Comparison of ENCODE assay signal across 8 cellular contexts in the genomic region with DNA sequence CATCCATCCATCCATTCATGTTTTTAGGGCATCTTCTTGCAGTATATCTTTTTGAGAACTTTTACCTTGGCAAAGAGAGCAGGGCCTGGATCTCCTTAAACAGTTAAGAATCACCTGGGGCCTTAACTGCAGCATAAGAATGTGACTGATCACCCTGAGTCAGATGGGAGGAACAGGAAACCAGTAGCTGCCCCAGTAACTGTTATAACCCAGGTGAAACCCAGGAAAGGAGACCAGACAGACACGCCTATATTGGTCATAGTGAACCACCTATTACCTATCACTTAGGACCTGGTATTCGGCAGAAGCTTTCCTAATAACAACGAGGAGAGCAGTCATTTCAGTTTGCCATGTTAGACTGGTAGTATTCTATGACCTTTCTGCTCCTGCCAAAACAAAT. TPM values are rescaled to one million over a fixed set of nuclear protein-coding genes. Genes with fewer than 3 reads are reported as not detected.
DNase-seq lines count a peak whose midpoint lies in the region; ATAC-seq and TF ChIP-seq lines count a peak whose summit lies in the region.

No MANE protein-coding gene starts in this region.

- no peak overlapping the region for H3K4me3 ChIP-seq in IMR-90 (ENCODE audit: insufficient read depth, low read depth, low read length)
- H3K4me3 ChIP-seq in testis = no peak overlapping the region

- no peaks in the 10 kb centered on the region for H3K9me1 ChIP-seq in IMR-90 (ENCODE audit: insufficient read depth, low read length)

- H3K23ac ChIP-seq in IMR-90 (ENCODE audit: low read depth, low read length) = no peak overlapping the region

- H4K5ac ChIP-seq in IMR-90 (ENCODE audit: low read depth, low read length) = peak overlapping the region; percentile 49

- TF ChIP-seq CTCF in IMR-90 (conservative IDR thresholded peaks at IDR 0.05; ENCODE audit: low read depth, low read length) (no peak), testis (IDR thresholded peaks at IDR 0.05) (no peak)

- H3K4me3 Mint-ChIP-seq in activated T-helper 2 cell treated with anti-CD3 and anti-CD28 coated beads, Interferon-gamma antibody, Interleukin-2, Interleukin-4, amounts not matched to agents 10 μg/mL and 5 μg/mL and 100 μg/mL, durations not matched to agents 14 hours and 24 hours and 36 hours (ENCODE audit: low read depth) = no peak overlapping the region

- H3K9ac ChIP-seq in IMR-90 (ENCODE audit: low read depth, low read length) = peak overlapping the region; percentile 4; the same call in 1 of the 2 replicates

- no peak overlapping the region for H3K27ac ChIP-seq in IMR-90 (ENCODE audit: insufficient read depth, low read length)
- no peak overlapping the region for H3K27ac ChIP-seq in testis

- H2AK9ac ChIP-seq in IMR-90 (replicated peaks; ENCODE audit: low read depth, low read length, poor library complexity) = no peak overlapping the region

- H4K91ac ChIP-seq in IMR-90 (ENCODE audit: insufficient read depth, low read depth, low read length) = no peak overlapping the region

- CTCF ChIA-PET in IMR-90 (lab: Yijun Ruan, JAX) = interaction anchor here (0.6 to 2.2 kb wide), 4 partner anchors 100 to 512 kb away, joined by 3 to 16 read pairs (median 8); a partner anchor contains a TSS

- peak overlapping the region; percentile 30; the same call in 1 of the 2 replicates for H2AK5ac ChIP-seq in IMR-90 (ENCODE audit: low read depth, low read length)

- peak overlapping the region; percentile 31 for H3K18ac ChIP-seq in IMR-90 (ENCODE audit: low read depth, low read length)

- TF ChIP-seq POLR2A in IMR-90 (IDR thresholded peaks at IDR 0.05; ENCODE audit: low read depth, low read length) (no peak), testis (IDR thresholded peaks at IDR 0.05) (no peak)

- peak; percentile 75 for DNase-seq in Caki2 (ENCODE audit: low read depth)
- no peak for DNase-seq in IMR-90
- DNase-seq in iPS-NIHi7 (ENCODE audit: extremely low spot score) = peak; percentile 21
- no peak for DNase-seq in activated T-helper 2 cell treated with anti-CD3 and anti-CD28 coated beads, Interferon-gamma antibody, Interleukin-2, Interleukin-4, amounts not matched to agents 10 μg/mL and 5 μg/mL and 100 μg/mL, durations not matched to agents 14 hours and 24 hours and 36 hours (ENCODE audit: low spot score)
- no peak for DNase-seq in mesenteric fat pad (ENCODE audit: low spot score)
- DNase-seq in GM19238 (ENCODE audit: insufficient read length, low spot score) = no peak
- no peak for DNase-seq in testis

- H3K27me3 ChIP-seq in IMR-90 (ENCODE audit: control insufficient read depth, insufficient read depth, low read length) = no peaks in the 10 kb centered on the region
- H3K27me3 ChIP-seq in testis = no peaks in the 10 kb centered on the region

- no peak overlapping the region for H3K56ac ChIP-seq in IMR-90 (ENCODE audit: extremely low read depth, insufficient read depth, low read length)

- H2AFZ ChIP-seq in IMR-90 (replicated peaks; ENCODE audit: low read length, poor library complexity) = no peak overlapping the region

- in situ Hi-C loops in Caki2 (cut with HindIII; ENCODE audit: low pct_unique_long_range_greater_than_20kb, low sequenced_read_pairs) (loop anchor here (25.0 kb wide), 1 partner anchor 96 kb away; a partner anchor contains a TSS), IMR-90 (cut with MboI; ENCODE audit: low sequenced_read_pairs) (loop anchor here (5.0 kb wide), 1 partner anchor 221 kb away; no protein-coding TSS in a partner anchor)

- no peaks in the 10 kb centered on the region for H4K20me1 ChIP-seq in IMR-90 (ENCODE audit: insufficient read depth, low read length)

- peak; percentile 49 for ATAC-seq in GM21423 (IDR thresholded peaks at IDR 0.05; ENCODE audit: unreplicated experiment)
- peak; percentile 22; the same call in 1 of the 2 replicates for ATAC-seq in IMR-90 (ENCODE audit: low read depth)

- no peak overlapping the region for H3K27ac Mint-ChIP-seq in activated T-helper 2 cell treated with anti-CD3 and anti-CD28 coated beads, Interferon-gamma antibody, Interleukin-2, Interleukin-4, amounts not matched to agents 10 μg/mL and 5 μg/mL and 100 μg/mL, durations not matched to agents 14 hours and 24 hours and 36 hours

- POLR2A ChIA-PET in IMR-90 (lab: Charles Lee; ENCODE audit: unreplicated experiment) = no interaction called here

- WGBS in IMR-90 (ENCODE audit: extremely low coverage in 2 of 2, insufficient read length in 1 of 2), 2 experiments = no CpG with 5 or more reads among the region's 3 CpGs
- WGBS in testis, 2 donors = 70 to 75% methylated on average over 3 of the region's 3 CpGs

- H2BK120ac ChIP-seq in IMR-90 (ENCODE audit: low read depth, low read length) = peak overlapping the region; percentile 16; the same call in 1 of the 2 replicates

- no peaks in the 10 kb centered on the region; a peak in 1 of 4 replicates for H3K79me1 ChIP-seq in IMR-90 (ENCODE audit: low read depth in 1 of 2, low read length in 2 of 2)

- peak overlapping the region in 1 of 2 experiments; percentile 33; a peak in 2 of 4 replicates for H4K8ac ChIP-seq in IMR-90 (ENCODE audit: low read depth in 2 of 2, low read length in 2 of 2)

- BruUV-seq in IMR-90 (replicated peaks; lab: Mats Ljungman, UMichigan) = no TSS peak

- 0 out of 2 replicates have a peak overlapping the region, but pooled peaks have one; percentile 7 for H3K14ac ChIP-seq in IMR-90 (replicated peaks; ENCODE audit: low read depth, low read length)

- peak overlapping the region; percentile 49 for H2BK5ac ChIP-seq in IMR-90 (ENCODE audit: low read depth, low read length, poor library complexity, severe bottlenecking)

- H3K27me3 Mint-ChIP-seq in activated T-helper 2 cell treated with anti-CD3 and anti-CD28 coated beads, Interferon-gamma antibody, Interleukin-2, Interleukin-4, amounts not matched to agents 10 μg/mL and 5 μg/mL and 100 μg/mL, durations not matched to agents 14 hours and 24 hours and 36 hours (ENCODE audit: low read depth) = peaks cover 2% of the 10 kb centered on the region

- H3K9me3 Mint-ChIP-seq in activated T-helper 2 cell treated with anti-CD3 and anti-CD28 coated beads, Interferon-gamma antibody, Interleukin-2, Interleukin-4, amounts not matched to agents 10 μg/mL and 5 μg/mL and 100 μg/mL, durations not matched to agents 14 hours and 24 hours and 36 hours = no peaks in the 10 kb centered on the region

- TF ChIP-seq RAD21 in IMR-90 (IDR thresholded peaks at IDR 0.05; ENCODE audit: low read length) = no peak

- peaks cover 8% of the 10 kb centered on the region for H3K4me1 Mint-ChIP-seq in activated T-helper 2 cell treated with anti-CD3 and anti-CD28 coated beads, Interferon-gamma antibody, Interleukin-2, Interleukin-4, amounts not matched to agents 10 μg/mL and 5 μg/mL and 100 μg/mL, durations not matched to agents 14 hours and 24 hours and 36 hours (ENCODE audit: low read depth)

- intact Hi-C loops in IMR-90 (cut with micrococcal nuclease) (loop anchor here (1.0 to 5.0 kb wide), 3 partner anchors 101 to 356 kb away; a partner anchor contains a TSS), testis (cut with DNase I; ENCODE audit: low total_unique reads) (loop anchor here (5.0 to 10.0 kb wide), 2 partner anchors 101 to 418 kb away; a partner anchor contains a TSS)
- intact Hi-C loops in activated T-helper 2 cell treated with anti-CD3 and anti-CD28 coated beads, Interferon-gamma antibody, Interleukin-2, Interleukin-4, amounts not matched to agents 10 μg/mL and 5 μg/mL and 100 μg/mL, durations not matched to agents 14 hours and 24 hours and 36 hours (cut with micrococcal nuclease) = loop anchor here (1.0 to 2.0 kb wide), 3 partner anchors 101 to 418 kb away; a partner anchor contains a TSS

- H3K9me3 ChIP-seq in IMR-90 (ENCODE audit: control insufficient read depth, insufficient read depth, low read length) (no peaks in the 10 kb centered on the region), testis (no peaks in the 10 kb centered on the region)

- dilution Hi-C loops in IMR-90 (cut with HindIII; ENCODE audit: low sequenced_read_pairs, unreplicated experiment) = no loop called here

- H3K36me3 Mint-ChIP-seq in activated T-helper 2 cell treated with anti-CD3 and anti-CD28 coated beads, Interferon-gamma antibody, Interleukin-2, Interleukin-4, amounts not matched to agents 10 μg/mL and 5 μg/mL and 100 μg/mL, durations not matched to agents 14 hours and 24 hours and 36 hours (ENCODE audit: low read depth) = no peaks in the 10 kb centered on the region

- no peak overlapping the region; the same call in 1 of the 2 replicates for H3K4ac ChIP-seq in IMR-90 (ENCODE audit: low read depth, low read length)

- H3K36me3 ChIP-seq in IMR-90 (ENCODE audit: control insufficient read depth, insufficient read depth, low read length) (peaks cover 2% of the 10 kb centered on the region; the same call in 1 of the 2 replicates), testis (ENCODE audit: low read depth, missing control alignments) (no peaks in the 10 kb centered on the region)

- H3K4me1 ChIP-seq in IMR-90 (ENCODE audit: control insufficient read depth, insufficient read depth, low read length) = peaks cover 15% of the 10 kb centered on the region
- peaks cover 17% of the 10 kb centered on the region for H3K4me1 ChIP-seq in testis

- no peak overlapping the region; the same call in 1 of the 2 replicates for H3K4me2 ChIP-seq in IMR-90 (ENCODE audit: low read depth, low read length)

- peak overlapping the region; percentile 13; the same call in 1 of the 2 replicates for H2BK20ac ChIP-seq in IMR-90 (ENCODE audit: low read depth, low read length)

- peak overlapping the region; percentile 46; the same call in 1 of the 3 replicates for H2BK15ac ChIP-seq in IMR-90 (ENCODE audit: low read depth, low read length)

TF ChIP-seq in IMR-90, 13 proteins besides CTCF, POLR2A, EP300 and RAD21 (continues in another document):
- TF ChIP-seq MAZ (IDR thresholded peaks at IDR 0.05; ENCODE audit: borderline replicate concordance, low read depth, low read length) (no peak), BHLHE40 (IDR thresholded peaks at IDR 0.05; ENCODE audit: low read depth, low read length) (no peak), RFX5 (IDR thresholded peaks at IDR 0.05; ENCODE audit: low read depth, low read length) (no peak), RCOR1 (IDR thresholded peaks at IDR 0.05; ENCODE audit: insufficient replicate concordance, low read length) (no peak)

RNA-seq across cellular contexts. Expression of a gene that starts 43.4 kb away (rescaled TPM):
- total RNA-seq in Caki2 (2014; rRNA removed; shearing (Covaris generic); ENCODE audit: low replicate concordance) = 23.0 and 25.4 TPM in 2 replicates
- total RNA-seq in IMR-90 (2012; rRNA removed) (12.7 and 17.2 TPM in 2 replicates), mesenteric fat pad (25.4 TPM), testis (100 to 1,000 TPM; 102 to 114 TPM)
- polyA plus RNA-seq in IMR-90 (2012; rRNA removed) (12.9 and 14.1 TPM in 2 replicates), testis (ENCODE audit: insufficient read depth, low read depth, low replicate concordance) (66.3 TPM)
- polyA plus RNA-seq in IMR-90 (2012; cell fraction: cytosol; rRNA removed) = 1.7 and 2.5 TPM in 2 replicates
- 32.2 and 127 TPM in 2 replicates for polyA plus RNA-seq in IMR-90 (2012; cell fraction: nucleus; rRNA removed; ENCODE audit: low replicate concordance)
- 28.5 and 30.0 TPM in 2 replicates for total RNA-seq in activated T-helper 2 cell treated with anti-CD3 and anti-CD28 coated beads, Interferon-gamma antibody, Interleukin-2, Interleukin-4, amounts not matched to agents 10 μg/mL and 5 μg/mL and 100 μg/mL, durations not matched to agents 14 hours and 24 hours and 36 hours

Comparison
In these comparisons a context has a peak if more than half of its experiments do, and no peak if none do; other contexts are left out.
1. DNase-seq: peak in Caki2 (single experiment) and iPS-NIHi7 (single experiment); none in IMR-90 (single experiment), activated T-helper 2 cell treated with anti-CD3 and anti-CD28 coated beads, Interferon-gamma antibody, Interleukin-2, Interleukin-4, amounts not matched to agents 10 μg/mL and 5 μg/mL and 100 μg/mL, durations not matched to agents 14 hours and 24 hours and 36 hours (single experiment), mesenteric fat pad (single experiment), GM19238 (single experiment) and testis (single experiment).